In the genomic region with DNA sequence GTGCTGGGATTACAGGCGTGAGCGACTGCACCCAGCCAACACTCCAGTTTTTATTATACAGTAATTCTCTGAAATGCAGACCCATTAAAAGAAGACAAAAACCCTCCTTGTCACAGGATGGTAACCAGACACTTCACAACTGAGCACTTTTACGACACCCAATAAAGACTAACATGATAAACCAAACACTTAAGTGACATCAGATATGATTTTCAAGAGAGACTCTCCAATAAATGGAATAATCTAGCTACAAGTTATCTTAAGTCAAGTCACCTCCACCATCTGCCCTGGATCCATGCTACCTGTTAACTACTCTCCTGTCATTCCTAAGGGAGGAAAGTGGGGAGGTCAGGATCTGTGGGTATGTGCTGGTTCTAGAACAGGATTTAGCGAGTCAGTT, we compare ENCODE assay signal across 1 cellular context.
TF ChIP-seq lines count a peak whose summit lies in the region.

No MANE protein-coding gene starts in this region.

TF ChIP-seq in IMR-90, 13 proteins besides CTCF, POLR2A, EP300 and RAD21 (continued from another document):
- TF ChIP-seq SMC3 (IDR thresholded peaks at IDR 0.05; ENCODE audit: low read depth, low read length), result no peak
